ENCODE assay signal across 13 cellular contexts in genomic region chr2:11416191-11416590, GRCh38.
"Had no signal": no experiment of that assay in that cellular context is flagged by ENCODE, and none has a peak within 500 bp of the region (broad histone marks: within the 10 kb centered on the region; RNA-seq: fewer than 3 reads in every experiment).

No MANE protein-coding gene starts in this region.

- FAIRE-seq: bronchial epithelial cell had no signal

- ATAC-seq: esophagus mucosa; naive thymus-derived CD8-positive, alpha-beta T cell; psoas muscle; right cardiac atrium; stimulated activated naive CD8-positive, alpha-beta T cell treated with anti-CD3 and anti-CD28 coated beads, Interleukin-15, Interleukin-2, amounts not matched to agents 100 U/mL and 50 U/mL, for 24 hours had no signal

- DNase-seq: activated CD4-positive, alpha-beta T cell treated with anti-CD3 and anti-CD28 coated beads, Interleukin-2, amount 50 U/mL, for 4 hours; effector CD8-positive, alpha-beta T cell; foreskin fibroblast; mesendoderm; naive thymus-derived CD8-positive, alpha-beta T cell; ovary; psoas muscle; right cardiac atrium; stimulated activated naive CD8-positive, alpha-beta T cell treated with anti-CD3 and anti-CD28 coated beads, Interleukin-15, Interleukin-2, amounts not matched to agents 100 U/mL and 50 U/mL, for 24 hours; substantia nigra; tibial artery had no signal
